Comparison of ENCODE assay signal across 11 cellular contexts in genomic region chr19:11756965-11757364, GRCh38. TPM values are rescaled to one million over a fixed set of nuclear protein-coding genes. Genes with fewer than 3 reads are reported as not detected.
"Had no signal": no experiment of that assay in that cellular context is flagged by ENCODE, and none has a peak within 500 bp of the region (broad histone marks: within the 10 kb centered on the region; RNA-seq: fewer than 3 reads in every experiment).

No MANE protein-coding gene starts in this region.

- H3K27ac ChIP-seq: GM23248 had no signal

- H2AFZ ChIP-seq: GM23248, GM23338 had no signal

- H3K4me1 ChIP-seq: HAP-1 had no signal

- H3K4me3 Mint-ChIP-seq: GM23338, H9, HFFc6 had no signal

- FAIRE-seq: H1, H54 had no signal

- H3K27ac Mint-ChIP-seq: GM23338, H9, HFFc6 had no signal

- H3K4me2 ChIP-seq: GM23338 had no signal

- ATAC-seq: GM23338, HCT116 had no signal

- H3K4me3 ChIP-seq: GM23248, GM23338, HAP-1 had no signal

- DNase-seq: GM23248, GOT3, H9, HCEC 1CT, HFFc6 had no signal

- H3K36me3 ChIP-seq: HAP-1 had no signal

- H3K9ac ChIP-seq: GM23248 had no signal

- H3K4me1 Mint-ChIP-seq: GM23338, H9 had no signal

RNA-seq across cellular contexts. Expression of gene ZNF491, which starts 41.4 kb away (rescaled TPM):
- total RNA-seq: H4 had no signal
